ENCODE assay signal across 17 cellular contexts in genomic region chrX:50068893-50069292, GRCh38.
DNase-seq lines count a peak whose midpoint lies in the region; ATAC-seq, FAIRE-seq and TF ChIP-seq lines count a peak whose summit lies in the region.
"Had no signal": no experiment of that assay in that cellular context is flagged by ENCODE, and none has a peak within 500 bp of the region (broad histone marks: within the 10 kb centered on the region; RNA-seq: fewer than 3 reads in every experiment).

No MANE protein-coding gene starts in this region.

- DNase-seq in astrocyte (ENCODE audit: low read depth), result no peak
- no peak for DNase-seq in hepatocyte (ENCODE audit: low spot score)
- no peak for DNase-seq in right lobe of liver
- DNase-seq in DMS53 treated with DMSO at 0.1 percent for 48 hours (lab: John Stamatoyannopoulos, UW; ENCODE audit: unreplicated experiment), result no peak
- DNase-seq in activated CD4-positive, alpha-beta T cell treated with anti-CD3 and anti-CD28 coated beads for 4 hours, result no peak
- DNase-seq in stimulated activated CD4-positive, alpha-beta T cell treated with anti-CD3 and anti-CD28 coated beads, Interleukin-15, amount 100 ng/mL, for 24 hours, result no peak
- DNase-seq: CD4-positive, alpha-beta memory T cell; COR-L47; DMS153; DMS79; EL; GDM1; GOT3; HCEC 1CT had no signal

- H3K9me3 ChIP-seq in astrocyte (ENCODE audit: insufficient read depth, low read depth, low read length) (no peaks in the 10 kb centered on the region), hepatocyte (ENCODE audit: low read depth) (no peaks in the 10 kb centered on the region), right lobe of liver (no peaks in the 10 kb centered on the region)

- H3K36me3 Mint-ChIP-seq in astrocyte (ENCODE audit: low read depth, unreplicated experiment), result no peaks in the 10 kb centered on the region

- H4K20me1 ChIP-seq in astrocyte (ENCODE audit: insufficient read depth, low read length), result no peaks in the 10 kb centered on the region
- no peaks in the 10 kb centered on the region for H4K20me1 ChIP-seq in hepatocyte (ENCODE audit: insufficient read depth, poor library complexity, severe bottlenecking)

- H3K27me3 ChIP-seq in astrocyte (ENCODE audit: insufficient read depth, low read length), result no peaks in the 10 kb centered on the region
- no peaks in the 10 kb centered on the region for H3K27me3 ChIP-seq in hepatocyte
- H3K27me3 ChIP-seq in right lobe of liver, result no peaks in the 10 kb centered on the region

- H3K27ac ChIP-seq in astrocyte (ENCODE audit: low read depth, low read length) (no peak overlapping the region), hepatocyte (peak overlapping the region; percentile 94), right lobe of liver (peak overlapping the region in 1 of 3 donors; percentile 78)

- H3K9ac ChIP-seq in astrocyte (ENCODE audit: low read length), result no peak overlapping the region

- H3K4me2 ChIP-seq in astrocyte (ENCODE audit: low read length) (no peak overlapping the region), hepatocyte (peak overlapping the region; percentile 70)

- H3K9me3 Mint-ChIP-seq in astrocyte (ENCODE audit: unreplicated experiment), result no peaks in the 10 kb centered on the region

- H3K9me2 ChIP-seq in hepatocyte (replicated peaks; ENCODE audit: insufficient read depth), result no peaks in the 10 kb centered on the region

- peaks cover 10% of the 10 kb centered on the region for H3K4me1 Mint-ChIP-seq in astrocyte (ENCODE audit: low read depth, unreplicated experiment)
- H3K4me1 Mint-ChIP-seq: CD4-positive, alpha-beta memory T cell had no signal

- H3K4me3 ChIP-seq in astrocyte (ENCODE audit: insufficient read depth, low read depth, low read length) (no peak overlapping the region), hepatocyte (no peak overlapping the region), right lobe of liver (peak overlapping the region in 2 of 3 donors; percentile 44 to 59)
- H3K4me3 ChIP-seq: GM12878 had no signal

- peak; percentile 5 for FAIRE-seq in astrocyte (lab: Jason Lieb, UNC)
- FAIRE-seq: GM12878, H54 had no signal

- 64% methylated on average over 2 of the region's 2 CpGs for WGBS in hepatocyte (ENCODE audit: low lambda C conversion rate, missing lambda C conversion rate)
- 32% methylated on average over 2 of the region's 2 CpGs for WGBS in right lobe of liver (ENCODE audit: insufficient coverage, low coverage, low lambda C conversion rate, missing lambda C conversion rate)

- intact Hi-C loops in right lobe of liver (cut with DNase I), result no loop called here

- TF ChIP-seq POLR2A in right lobe of liver (IDR thresholded peaks at IDR 0.05), result no peak

- H2AFZ ChIP-seq in astrocyte (ENCODE audit: low read depth, low read length), result no peak overlapping the region
- no peak overlapping the region for H2AFZ ChIP-seq in hepatocyte

- no peaks in the 10 kb centered on the region for H3K27me3 Mint-ChIP-seq in astrocyte (ENCODE audit: low read depth, unreplicated experiment)
- H3K27me3 Mint-ChIP-seq: CD4-positive, alpha-beta memory T cell had no signal

- peaks cover 6% of the 10 kb centered on the region for H3K4me1 ChIP-seq in astrocyte (ENCODE audit: insufficient read depth, low read length)
- H3K4me1 ChIP-seq in hepatocyte (ENCODE audit: insufficient read depth), result peaks cover 3% of the 10 kb centered on the region
- H3K4me1 ChIP-seq in right lobe of liver, result peaks cover 0 to 18% (median 0%) of the 10 kb centered on the region in 4 donors

- no peak for TF ChIP-seq CTCF in astrocyte (IDR thresholded peaks at IDR 0.05; ENCODE audit: insufficient read depth, low read depth, low read length)
- no peak for TF ChIP-seq CTCF in hepatocyte (IDR thresholded peaks at IDR 0.05; ENCODE audit: poor library complexity)
- no peak for TF ChIP-seq CTCF in right lobe of liver (IDR thresholded peaks at IDR 0.05)

- H3K27ac Mint-ChIP-seq in astrocyte (ENCODE audit: unreplicated experiment), result no peak overlapping the region
- H3K27ac Mint-ChIP-seq: CD4-positive, alpha-beta memory T cell had no signal

- H3K4me3 Mint-ChIP-seq in astrocyte (ENCODE audit: unreplicated experiment), result peak overlapping the region; percentile 6
- H3K4me3 Mint-ChIP-seq: CD4-positive, alpha-beta memory T cell had no signal

- no peaks in the 10 kb centered on the region for H3K36me3 ChIP-seq in astrocyte (ENCODE audit: insufficient read depth, low read length)
- no peaks in the 10 kb centered on the region for H3K36me3 ChIP-seq in hepatocyte (replicated peaks; ENCODE audit: insufficient read depth, low read depth)
- no peaks in the 10 kb centered on the region for H3K36me3 ChIP-seq in right lobe of liver

- H3K79me2 ChIP-seq in astrocyte (ENCODE audit: insufficient read depth, low read length) (no peaks in the 10 kb centered on the region), hepatocyte (peaks cover 3% of the 10 kb centered on the region)

- no peak for ATAC-seq in right lobe of liver
- no peak for ATAC-seq in GM21723 (IDR thresholded peaks at IDR 0.05; ENCODE audit: unreplicated experiment)
- ATAC-seq: GM12878 had no signal

Comparison
In these comparisons a context has a peak if more than half of its experiments do, and no peak if none do; other contexts are left out.
1. H3K4me3 ChIP-seq: peak in right lobe of liver (2 of 3); none in astrocyte (single experiment) and hepatocyte (single experiment).